In genomic region chr4:184896868-184897715, GRCh38 we compare ENCODE assay signal across 11 cellular contexts.
A peak's percentile ranks its signal among the peaks of the same experiment; 100 is the strongest.
DNase-seq lines count a peak whose midpoint lies in the region; ATAC-seq and TF ChIP-seq lines count a peak whose summit lies in the region.
"Had no signal": no experiment of that assay in that cellular context is flagged by ENCODE, and none has a peak within 500 bp of the region (broad histone marks: within the 10 kb centered on the region; RNA-seq: fewer than 3 reads in every experiment).

No MANE protein-coding gene starts in this region.

- TF ChIP-seq RAD21 in IMR-90 (IDR thresholded peaks at IDR 0.05; ENCODE audit: low read length), result no peak

- peak overlapping the region; percentile 38 for H3K4me3 ChIP-seq in GM12865 (ENCODE audit: low read depth, low read length)
- no peak overlapping the region for H3K4me3 ChIP-seq in IMR-90 (ENCODE audit: insufficient read depth, low read depth, low read length)
- H3K4me3 ChIP-seq in hepatocyte, result no peak overlapping the region
- H3K4me3 ChIP-seq: thoracic aorta had no signal

- H2BK5ac ChIP-seq in IMR-90 (ENCODE audit: low read depth, low read length, poor library complexity, severe bottlenecking), result no peak overlapping the region

- H4K91ac ChIP-seq in IMR-90 (ENCODE audit: insufficient read depth, low read depth, low read length), result no peak overlapping the region

- CTCF ChIA-PET in IMR-90 (lab: Yijun Ruan, JAX), result no interaction called here

- POLR2A ChIA-PET in IMR-90 (lab: Charles Lee; ENCODE audit: unreplicated experiment), result no interaction called here

- H3K9me2 ChIP-seq in hepatocyte (replicated peaks; ENCODE audit: insufficient read depth), result no peaks in the 10 kb centered on the region

- H2AFZ ChIP-seq in IMR-90 (replicated peaks; ENCODE audit: low read length, poor library complexity) (no peak overlapping the region), hepatocyte (no peak overlapping the region)

- in situ Hi-C loops in IMR-90 (cut with MboI; ENCODE audit: low sequenced_read_pairs), result no loop called here

- no peak overlapping the region for H3K56ac ChIP-seq in IMR-90 (ENCODE audit: extremely low read depth, insufficient read depth, low read length)

- ATAC-seq in GM21529 (IDR thresholded peaks at IDR 0.05; ENCODE audit: unreplicated experiment), result peak; percentile 78
- ATAC-seq in IMR-90 (ENCODE audit: low read depth), result no peak

- no TSS peak for BruUV-seq in IMR-90 (replicated peaks; lab: Mats Ljungman, UMichigan)

- H3K36me3 ChIP-seq in IMR-90 (ENCODE audit: control insufficient read depth, insufficient read depth, low read length) (no peaks in the 10 kb centered on the region), hepatocyte (replicated peaks; ENCODE audit: insufficient read depth, low read depth) (no peaks in the 10 kb centered on the region)
- H3K36me3 ChIP-seq: thoracic aorta had no signal

- intact Hi-C loops in IMR-90 (cut with micrococcal nuclease), result no loop called here

- no peak overlapping the region for H4K8ac ChIP-seq in IMR-90 (ENCODE audit: low read depth in 2 of 2, low read length in 2 of 2)

- no peaks in the 10 kb centered on the region for H3K9me1 ChIP-seq in IMR-90 (ENCODE audit: insufficient read depth, low read length)

- H2AK9ac ChIP-seq in IMR-90 (replicated peaks; ENCODE audit: low read depth, low read length, poor library complexity), result no peak overlapping the region

- 38% methylated on average over 3 of the region's 19 CpGs; no CpG with 5 or more reads in 1 of the 2 experiments for WGBS in IMR-90 (ENCODE audit: extremely low coverage in 2 of 2, insufficient read length in 1 of 2), 2 experiments
- WGBS in hepatocyte (ENCODE audit: low lambda C conversion rate, missing lambda C conversion rate), result 83% methylated on average over 19 of the region's 19 CpGs

- no peak overlapping the region for H3K4ac ChIP-seq in IMR-90 (ENCODE audit: low read depth, low read length)

- H4K20me1 ChIP-seq in IMR-90 (ENCODE audit: insufficient read depth, low read length) (no peaks in the 10 kb centered on the region), hepatocyte (ENCODE audit: insufficient read depth, poor library complexity, severe bottlenecking) (no peaks in the 10 kb centered on the region)

- TF ChIP-seq CTCF in GM12865 (IDR thresholded peaks at IDR 0.05; ENCODE audit: insufficient read depth, low read depth, low read length, missing control alignments) (no peak), IMR-90 (conservative IDR thresholded peaks at IDR 0.05; ENCODE audit: low read depth, low read length) (no peak), hepatocyte (IDR thresholded peaks at IDR 0.05; ENCODE audit: poor library complexity) (no peak)

- H3K4me2 ChIP-seq in IMR-90 (ENCODE audit: low read depth, low read length) (no peak overlapping the region), hepatocyte (no peak overlapping the region)

- no peak overlapping the region for H2BK20ac ChIP-seq in IMR-90 (ENCODE audit: low read depth, low read length)

- dilution Hi-C loops in IMR-90 (cut with HindIII; ENCODE audit: low sequenced_read_pairs, unreplicated experiment), result no loop called here

- H3K79me2 ChIP-seq in hepatocyte, result no peaks in the 10 kb centered on the region

- no peak overlapping the region for H3K23ac ChIP-seq in IMR-90 (ENCODE audit: low read depth, low read length)

- H4K5ac ChIP-seq in IMR-90 (ENCODE audit: low read depth, low read length), result no peak overlapping the region

- no peaks in the 10 kb centered on the region for H3K79me1 ChIP-seq in IMR-90 (ENCODE audit: low read depth in 1 of 2, low read length in 2 of 2)

- DNase-seq in GM12865 (ENCODE audit: low read depth), result peak; percentile 64
- no peak for DNase-seq in IMR-90
- peak; percentile 19 for DNase-seq in iris pigment epithelial cell (ENCODE audit: low read depth)
- DNase-seq in DMS114 treated with DMSO at 0.1 percent for 48 hours (lab: John Stamatoyannopoulos, UW; ENCODE audit: unreplicated experiment), result no peak
- no peak for DNase-seq in stimulated activated CD4-positive, alpha-beta T cell treated with anti-CD3 and anti-CD28 coated beads, Interleukin-1b, Interleukin-23, amount 100 ng/mL, for 48 hours
- no peak for DNase-seq in hepatocyte (ENCODE audit: low spot score)
- no peak for DNase-seq in NCI-H748 (lab: John Stamatoyannopoulos, UW; ENCODE audit: unreplicated experiment)
- DNase-seq: activated naive CD4-positive, alpha-beta T cell treated with anti-CD3 and anti-CD28 coated beads, Interleukin-2, amount 50 U/mL, for 16 hours; glutamatergic neuron had no signal

- no peak overlapping the region for H3K27ac ChIP-seq in IMR-90 (ENCODE audit: insufficient read depth, low read length)
- H3K27ac ChIP-seq in hepatocyte, result no peak overlapping the region
- H3K27ac ChIP-seq: thoracic aorta had no signal

- no peak overlapping the region for H3K9ac ChIP-seq in IMR-90 (ENCODE audit: low read depth, low read length)

- H3K4me1 ChIP-seq in IMR-90 (ENCODE audit: control insufficient read depth, insufficient read depth, low read length) (no peaks in the 10 kb centered on the region), hepatocyte (ENCODE audit: insufficient read depth) (no peaks in the 10 kb centered on the region)

- H3K27me3 ChIP-seq in IMR-90 (ENCODE audit: control insufficient read depth, insufficient read depth, low read length) (peaks cover 9% of the 10 kb centered on the region), hepatocyte (no peaks in the 10 kb centered on the region)

- H3K14ac ChIP-seq in IMR-90 (replicated peaks; ENCODE audit: low read depth, low read length), result no peak overlapping the region

- H2BK120ac ChIP-seq in IMR-90 (ENCODE audit: low read depth, low read length), result no peak overlapping the region

- TF ChIP-seq POLR2A in IMR-90 (IDR thresholded peaks at IDR 0.05; ENCODE audit: low read depth, low read length), result no peak

- H3K18ac ChIP-seq in IMR-90 (ENCODE audit: low read depth, low read length), result no peak overlapping the region

- no peaks in the 10 kb centered on the region for H3K9me3 ChIP-seq in IMR-90 (ENCODE audit: control insufficient read depth, insufficient read depth, low read length)
- no peaks in the 10 kb centered on the region for H3K9me3 ChIP-seq in hepatocyte (ENCODE audit: low read depth)
- H3K9me3 ChIP-seq: thoracic aorta had no signal

- no peak overlapping the region for H2AK5ac ChIP-seq in IMR-90 (ENCODE audit: low read depth, low read length)

- H2BK15ac ChIP-seq in IMR-90 (ENCODE audit: low read depth, low read length), result no peak overlapping the region

TF ChIP-seq in IMR-90, 13 proteins besides CTCF, POLR2A, EP300 and RAD21:
- TF ChIP-seq CEBPB (IDR thresholded peaks at IDR 0.05; ENCODE audit: low read depth, low read length), result peak; percentile 45
- TF ChIP-seq MAZ (IDR thresholded peaks at IDR 0.05; ENCODE audit: borderline replicate concordance, low read depth, low read length), result no peak

Comparison
In these comparisons a context has a peak if more than half of its experiments do, and no peak if none do; other contexts are left out.
1. DNase-seq: peak in GM12865 (single experiment) and iris pigment epithelial cell (single experiment); none in IMR-90 (single experiment), DMS114 treated with DMSO at 0.1 percent for 48 hours (single experiment), stimulated activated CD4-positive, alpha-beta T cell treated with anti-CD3 and anti-CD28 coated beads, Interleukin-1b, Interleukin-23, amount 100 ng/mL, for 48 hours (single experiment), hepatocyte (single experiment) and NCI-H748 (single experiment).